ENCODE assay signal across 9 cellular contexts in genomic region chr9:37511006-37511714, GRCh38. TPM values are rescaled to one million over a fixed set of nuclear protein-coding genes. Genes with fewer than 3 reads are reported as not detected.
DNase-seq lines count a peak whose midpoint lies in the region; ATAC-seq and TF ChIP-seq lines count a peak whose summit lies in the region.
"Had no signal": no experiment of that assay in that cellular context is flagged by ENCODE, and none has a peak within 500 bp of the region (broad histone marks: within the 10 kb centered on the region; RNA-seq: fewer than 3 reads in every experiment).

No MANE protein-coding gene starts in this region.

- no peak overlapping the region for H3K23ac ChIP-seq in H9 (ENCODE audit: insufficient read length, low read depth, low read length)

- H3K79me2 ChIP-seq in H9 (ENCODE audit: insufficient read depth, low read length): no peaks in the 10 kb centered on the region

- H3K36me3 Mint-ChIP-seq in H9 (ENCODE audit: insufficient read depth in 1 of 3, low read depth in 3 of 3) (peaks cover 11 to 27% (median 13%) of the 10 kb centered on the region in 3 experiments; a peak in 6 of 7 replicates), WTC11 (peaks cover 16% of the 10 kb centered on the region; the same call in 1 of the 2 replicates), memory B cell (peaks cover 15% of the 10 kb centered on the region)

- no peak overlapping the region for H2BK15ac ChIP-seq in H9 (ENCODE audit: low read depth, low read length)

- WGBS in H9 (ENCODE audit: extremely low coverage, insufficient read length, low lambda C conversion rate): no CpG with 5 or more reads among the region's 9 CpGs
- 71 to 95% methylated on average over 5 to 9 of the region's 9 CpGs for WGBS in body of pancreas, 2 donors

- H3K9me3 ChIP-seq in H9 (ENCODE audit: control insufficient read depth, low read depth, low read length) (no peaks in the 10 kb centered on the region), body of pancreas (no peaks in the 10 kb centered on the region)

- CTCF ChIA-PET in WTC11 (lab: Charles Lee): interaction anchor here (0.5 to 1.5 kb wide), 16 partner anchors 9 to 577 kb away, joined by 3 to 7 read pairs (median 3); partner anchors contain the start of genes POLR1E and TOMM5

- H3T11ph ChIP-seq in H9 (ENCODE audit: low read length): no peak overlapping the region

- no peak overlapping the region for H2BK20ac ChIP-seq in H9 (ENCODE audit: low read depth, low read length, poor library complexity, severe bottlenecking)

- DNase-seq in EL (peak; percentile 22), H9 (peak; percentile 79), WTC11 (ENCODE audit: low spot score) (peak; percentile 74), memory B cell (ENCODE audit: low spot score in 2 of 2) (no peak), NCI-H1417 (lab: John Stamatoyannopoulos, UW) (no peak), body of pancreas (no peak)
- DNase-seq: NCI-H774 had no signal

- no peak overlapping the region for H2BK120ac ChIP-seq in H9 (ENCODE audit: low read depth, low read length, poor library complexity, severe bottlenecking)

- H3K4me3 Mint-ChIP-seq in H9 (no peak overlapping the region), WTC11 (no peak overlapping the region), memory B cell (no peak overlapping the region)

- no peak overlapping the region for H3K18ac ChIP-seq in H9 (ENCODE audit: insufficient read length, low read depth, low read length)

- no peak for TF ChIP-seq POLR2A in body of pancreas (IDR thresholded peaks at IDR 0.05)

- H3K4me1 ChIP-seq in H9 (ENCODE audit: insufficient read depth, low read length) (no peaks in the 10 kb centered on the region), body of pancreas (no peaks in the 10 kb centered on the region)

- no peaks in the 10 kb centered on the region; the same call in 1 of the 2 replicates for H3K27me3 Mint-ChIP-seq in H9 (ENCODE audit: low read depth)
- no peaks in the 10 kb centered on the region; the same call in 1 of the 2 replicates for H3K27me3 Mint-ChIP-seq in WTC11 (ENCODE audit: low read depth)
- H3K27me3 Mint-ChIP-seq in memory B cell: no peaks in the 10 kb centered on the region

- H3K4ac ChIP-seq in H9 (ENCODE audit: low read depth, low read length): no peak overlapping the region

- H3K9me3 Mint-ChIP-seq in H9 (no peaks in the 10 kb centered on the region; a peak in 1 of 5 replicates), WTC11 (no peaks in the 10 kb centered on the region), memory B cell (no peaks in the 10 kb centered on the region)

- no peak overlapping the region for H3K4me3 ChIP-seq in body of pancreas

- H3K27ac Mint-ChIP-seq in H9 (peak overlapping the region; percentile 56 to 75 (median 73); a peak in 6 of 7 replicates), WTC11 (no peak overlapping the region), memory B cell (no peak overlapping the region)

- TF ChIP-seq CTCF in H9 (conservative IDR thresholded peaks at IDR 0.05) (peak; percentile 60), WTC11 (IDR thresholded peaks at IDR 0.05) (no peak), body of pancreas (IDR thresholded peaks at IDR 0.05) (no peak)

- POLR2A ChIA-PET in WTC11 (lab: Charles Lee): interaction anchor here (0.7 kb wide), 1 partner anchor 25 kb away, joined by 3 read pairs; the partner anchor contains the start of gene POLR1E

- no peaks in the 10 kb centered on the region for H3K79me1 ChIP-seq in H9 (ENCODE audit: insufficient read depth, low read depth, low read length, poor library complexity, severe bottlenecking)

- H3K4me1 Mint-ChIP-seq in H9: 0 out of 4 replicates have a peak, but pooled peaks cover 2% of the 10 kb centered on the region in 2 experiments
- peaks cover 7% of the 10 kb centered on the region; the same call in 1 of the 2 replicates for H3K4me1 Mint-ChIP-seq in WTC11
- peaks cover 9% of the 10 kb centered on the region for H3K4me1 Mint-ChIP-seq in memory B cell

- no peak overlapping the region for H3K14ac ChIP-seq in H9 (ENCODE audit: insufficient read depth, low read length)

- no peak overlapping the region for H4K5ac ChIP-seq in H9 (ENCODE audit: insufficient read length, low read depth, low read length)

- intact Hi-C loops in body of pancreas (cut with DNase I): no loop called here

- H3K36me3 ChIP-seq in body of pancreas (replicated peaks in 1 of 2; ENCODE audit: insufficient read depth in 1 of 2, low read depth in 2 of 2): no peaks in the 10 kb centered on the region

- H3K27me3 ChIP-seq in H9 (ENCODE audit: insufficient read depth, low read length) (no peaks in the 10 kb centered on the region), body of pancreas (no peaks in the 10 kb centered on the region)

- no peak overlapping the region for H4K91ac ChIP-seq in H9 (ENCODE audit: insufficient read length, low read depth, low read length)

- H4K20me1 ChIP-seq in H9 (ENCODE audit: control insufficient read depth, insufficient read depth, insufficient read length): no peaks in the 10 kb centered on the region

- no peak overlapping the region for H2BK12ac ChIP-seq in H9 (ENCODE audit: insufficient read length, low read depth, low read length)

- no peak overlapping the region for H2BK5ac ChIP-seq in H9 (ENCODE audit: insufficient read length, low read length)

- no peak overlapping the region for H4K8ac ChIP-seq in H9 (replicated peaks; ENCODE audit: insufficient read length, low read depth, low read length)

- H3K23me2 ChIP-seq in H9 (ENCODE audit: insufficient read length, low read depth, low read length, poor library complexity, severe bottlenecking): no peaks in the 10 kb centered on the region

- ATAC-seq in WTC11 (peak; percentile 98), memory B cell (ENCODE audit: low read depth) (peak; percentile 70), HG02884 (IDR thresholded peaks at IDR 0.05; ENCODE audit: unreplicated experiment) (no peak), body of pancreas (no peak)

- H2AK5ac ChIP-seq in H9 (ENCODE audit: insufficient read length, low read length): no peak overlapping the region

- H2AFZ ChIP-seq in H9 (ENCODE audit: low read length): no peak overlapping the region

- H3K56ac ChIP-seq in H9 (ENCODE audit: insufficient read length, low read depth, low read length): no peak overlapping the region

- H3K4me2 ChIP-seq in H9 (ENCODE audit: insufficient read depth, insufficient read length, low read length): no peak overlapping the region

- no peak overlapping the region for H3K9ac ChIP-seq in H9 (ENCODE audit: extremely low read depth, insufficient read length, low read length)

- H3K27ac ChIP-seq in H9 (ENCODE audit: insufficient read length, low read depth, low read length) (no peak overlapping the region), body of pancreas (no peak overlapping the region)
- H3K27ac ChIP-seq: HL-60 had no signal

TF ChIP-seq in WTC11, 78 proteins besides CTCF, POLR2A, EP300 and RAD21:
- peak; percentile 76 for TF ChIP-seq ZNF121 (CRISPR knock-in tag; IDR thresholded peaks at IDR 0.05)
- 0 out of 2 replicates have a peak, but pooled peaks have one; percentile 30 for TF ChIP-seq AR (CRISPR knock-in tag; IDR thresholded peaks at IDR 0.05)
- TF ChIP-seq CREM (CRISPR knock-in tag; IDR thresholded peaks at IDR 0.05): no peak

RNA-seq across cellular contexts. Expression of gene POLR1E, which starts 25.4 kb away (rescaled TPM):
- total RNA-seq in H9 (2021) (45.6 and 45.8 TPM in 2 replicates), WTC11 (2021) (31.4 to 39.6 TPM (median 38.8 TPM) in 3 replicates), body of pancreas (10 to 100 TPM in 1 of 2 donors, 1 to 10 TPM in 1; 9.6 to 15.0 TPM)

RNA-seq across cellular contexts. Expression of gene ZBTB5, which starts 45.9 kb away (rescaled TPM):
- total RNA-seq in H9 (2021) (9.1 and 9.9 TPM in 2 replicates), WTC11 (2021) (13.2 to 16.7 TPM (median 13.6 TPM) in 3 replicates), body of pancreas (1 to 10 TPM; 8.8 to 9.9 TPM)

Comparison
In these comparisons a context has a peak if more than half of its experiments do, and no peak if none do; other contexts are left out.
1. DNase-seq: peak in EL (single experiment), H9 (single experiment) and WTC11 (single experiment); none in memory B cell (0 of 2), NCI-H1417 (0 of 3) and body of pancreas (0 of 4).
2. H3K27ac Mint-ChIP-seq: peak in H9 (3 of 3); none in WTC11 (single experiment) and memory B cell (single experiment).
3. ATAC-seq: peak in WTC11 (single experiment) and memory B cell (single experiment); none in HG02884 (single experiment) and body of pancreas (single experiment).